ENCODE assay signal across 14 cellular contexts in genomic region chr17:35195062-35195461, GRCh38. TPM values are rescaled to one million over a fixed set of nuclear protein-coding genes. Genes with fewer than 3 reads are reported as not detected.
"Had no signal": no experiment of that assay in that cellular context is flagged by ENCODE, and none has a peak within 500 bp of the region (broad histone marks: within the 10 kb centered on the region; RNA-seq: fewer than 3 reads in every experiment).

No MANE protein-coding gene starts in this region.

RNA-seq across cellular contexts. Expression of gene SLC35G3, which starts 0.9 kb away (rescaled TPM):
- total RNA-seq: stomach, subcutaneous adipose tissue, suprapubic skin, temporal lobe, thoracic aorta, thyroid gland, tibial nerve, transverse colon, upper lobe of left lung, upper lobe of right lung, ureter, urinary bladder, uterus, vagina had no signal
- polyA plus RNA-seq: urinary bladder had no signal

RNA-seq across cellular contexts. Expression of gene UNC45B, which starts 47.4 kb away (rescaled TPM):
- total RNA-seq: subcutaneous adipose tissue, suprapubic skin, temporal lobe, thoracic aorta, thyroid gland, tibial nerve, vagina had no signal
